ENCODE assay signal across 1 cellular context in genomic region chr3:184154909-184155643, GRCh38.
TF ChIP-seq lines count a peak whose summit lies in the region.

TSS of gene DVL3 (plus strand) at chr3:184155377. CDS start at chr3:184155636, 259 bp downstream.

TF ChIP-seq in HepG2, 621 proteins besides CTCF, POLR2A, EP300 and RAD21 (continued from another document and continues in another):
- TF ChIP-seq E2F2 (CRISPR knock-in tag; IDR thresholded peaks at IDR 0.05; ENCODE audit: borderline replicate concordance): no peak
- no peak for TF ChIP-seq NFE2L2 (IDR thresholded peaks at IDR 0.05; ENCODE audit: low read length)
- no peak for TF ChIP-seq SP2 (CRISPR knock-in tag; IDR thresholded peaks at IDR 0.05)
- TF ChIP-seq ZNF891 (CRISPR knock-in tag; IDR thresholded peaks at IDR 0.05): no peak
- no peak for TF ChIP-seq ZNF513 (CRISPR knock-in tag; conservative IDR thresholded peaks at IDR 0.05)
- TF ChIP-seq RFXAP (CRISPR knock-in tag; IDR thresholded peaks at IDR 0.05; ENCODE audit: borderline replicate concordance): no peak
- peak; percentile 56; the same call in 1 of the 2 replicates for TF ChIP-seq ZBTB25 (CRISPR knock-in tag; IDR thresholded peaks at IDR 0.05)
- TF ChIP-seq E2F1 (CRISPR knock-in tag; IDR thresholded peaks at IDR 0.05): no peak
- no peak for TF ChIP-seq HMGA1 (CRISPR knock-in tag; conservative IDR thresholded peaks at IDR 0.05)
- no peak for TF ChIP-seq ZNF446 (CRISPR knock-in tag; IDR thresholded peaks at IDR 0.05)
- TF ChIP-seq ZBTB1 (CRISPR knock-in tag; IDR thresholded peaks at IDR 0.05; ENCODE audit: borderline replicate concordance): no peak
- TF ChIP-seq RELA (CRISPR knock-in tag; IDR thresholded peaks at IDR 0.05): no peak
- TF ChIP-seq NONO (IDR thresholded peaks at IDR 0.05): no peak
- no peak for TF ChIP-seq NONO (CRISPR knock-in tag; conservative IDR thresholded peaks at IDR 0.05)
- no peak for TF ChIP-seq NFE2L1 (CRISPR knock-in tag; IDR thresholded peaks at IDR 0.05; ENCODE audit: borderline replicate concordance)
- no peak for TF ChIP-seq SRSF1 (optimal IDR thresholded peaks at IDR 0.05; ENCODE audit: low read depth, low read length)
- TF ChIP-seq PPARG (CRISPR knock-in tag; conservative IDR thresholded peaks at IDR 0.05): no peak
- no peak for TF ChIP-seq FOXA1 (IDR thresholded peaks at IDR 0.05)
- no peak for TF ChIP-seq FOXA1 (CRISPR knock-in tag; IDR thresholded peaks at IDR 0.05)
- no peak for TF ChIP-seq DNMT1 (CRISPR knock-in tag; IDR thresholded peaks at IDR 0.05)
- no peak for TF ChIP-seq FOXP1 (IDR thresholded peaks at IDR 0.05)
- TF ChIP-seq FOXP1 (CRISPR knock-in tag; IDR thresholded peaks at IDR 0.05): no peak
- peak; percentile 64 for TF ChIP-seq RBFOX2 (IDR thresholded peaks at IDR 0.05; ENCODE audit: low read depth, low read length)
- TF ChIP-seq ZNF556 (CRISPR knock-in tag; IDR thresholded peaks at IDR 0.05; ENCODE audit: borderline replicate concordance): no peak; the same call in 1 of the 2 replicates
- TF ChIP-seq SMC3 (IDR thresholded peaks at IDR 0.05; ENCODE audit: low read length): no peak
- no peak for TF ChIP-seq HINFP (CRISPR knock-in tag; IDR thresholded peaks at IDR 0.05; ENCODE audit: low read depth)
- TF ChIP-seq MTA3 (CRISPR knock-in tag; IDR thresholded peaks at IDR 0.05): no peak
- TF ChIP-seq YEATS2 (CRISPR knock-in tag; IDR thresholded peaks at IDR 0.05; ENCODE audit: borderline replicate concordance): no peak
- no peak for TF ChIP-seq BHLHE40 (IDR thresholded peaks at IDR 0.05; ENCODE audit: low read length)
- TF ChIP-seq MAX (IDR thresholded peaks at IDR 0.05): peak; percentile 49; the same call in 1 of the 2 replicates
- TF ChIP-seq PHF20 (CRISPR knock-in tag; IDR thresholded peaks at IDR 0.05): 0 out of 2 replicates have a peak, but pooled peaks have one; percentile 25
- peak; percentile 93 for TF ChIP-seq ZBTB2 (CRISPR knock-in tag; IDR thresholded peaks at IDR 0.05; ENCODE audit: low read depth)
- no peak for TF ChIP-seq ZNF382 (CRISPR knock-in tag; IDR thresholded peaks at IDR 0.05; ENCODE audit: borderline replicate concordance)
- no peak for TF ChIP-seq NFATC3 (CRISPR knock-in tag; IDR thresholded peaks at IDR 0.05)
- no peak for TF ChIP-seq MTERF4 (CRISPR knock-in tag; IDR thresholded peaks at IDR 0.05)
- TF ChIP-seq CBX5 (CRISPR knock-in tag; IDR thresholded peaks at IDR 0.05; ENCODE audit: borderline replicate concordance): no peak
- TF ChIP-seq BCLAF1 (IDR thresholded peaks at IDR 0.05): no peak
- TF ChIP-seq MXD1 (CRISPR knock-in tag; IDR thresholded peaks at IDR 0.05): no peak
- no peak for TF ChIP-seq FOXP4 (CRISPR knock-in tag; IDR thresholded peaks at IDR 0.05)
- TF ChIP-seq ZNF44 (CRISPR knock-in tag; IDR thresholded peaks at IDR 0.05): no peak
- TF ChIP-seq MXI1 (IDR thresholded peaks at IDR 0.05; ENCODE audit: borderline replicate concordance, low read depth, low read length): peak; percentile 65; the same call in 1 of the 3 replicates
- no peak for TF ChIP-seq ZNF431 (CRISPR knock-in tag; IDR thresholded peaks at IDR 0.05; ENCODE audit: borderline replicate concordance, low read depth)
- TF ChIP-seq RXRB (CRISPR knock-in tag; IDR thresholded peaks at IDR 0.05; ENCODE audit: borderline replicate concordance): no peak
- TF ChIP-seq RBM39 (IDR thresholded peaks at IDR 0.05; ENCODE audit: low read depth, low read length, poor library complexity, severe bottlenecking): no peak
- TF ChIP-seq ADNP (CRISPR knock-in tag; IDR thresholded peaks at IDR 0.05): no peak
- no peak for TF ChIP-seq ZBTB8A (CRISPR knock-in tag; IDR thresholded peaks at IDR 0.05; ENCODE audit: borderline replicate concordance, low read depth)
- no peak for TF ChIP-seq KMT2A (CRISPR knock-in tag; IDR thresholded peaks at IDR 0.05)
- TF ChIP-seq REXO4 (CRISPR knock-in tag; IDR thresholded peaks at IDR 0.05; ENCODE audit: borderline replicate concordance): no peak
- TF ChIP-seq ZNF10 (CRISPR knock-in tag; IDR thresholded peaks at IDR 0.05; ENCODE audit: borderline replicate concordance, low read depth): no peak
- no peak for TF ChIP-seq MEIS2 (CRISPR knock-in tag; IDR thresholded peaks at IDR 0.05)
- peak; percentile 84 for TF ChIP-seq GABPB1 (CRISPR knock-in tag; IDR thresholded peaks at IDR 0.05)
- TF ChIP-seq TAF1 (CRISPR knock-in tag; IDR thresholded peaks at IDR 0.05): no peak
- TF ChIP-seq LBX2 (CRISPR knock-in tag; IDR thresholded peaks at IDR 0.05; ENCODE audit: borderline replicate concordance): no peak
- no peak for TF ChIP-seq DNMT3B (CRISPR knock-in tag; conservative IDR thresholded peaks at IDR 0.05)
- TF ChIP-seq MTF2 (CRISPR knock-in tag; IDR thresholded peaks at IDR 0.05; ENCODE audit: borderline replicate concordance): peak; percentile 55; the same call in 1 of the 2 replicates
